In genomic region chr2:27089111-27089954, GRCh38 we compare ENCODE assay signal across 20 cellular contexts. TPM values are rescaled to one million over a fixed set of nuclear protein-coding genes. Genes with fewer than 3 reads are reported as not detected.
DNase-seq lines count a peak whose midpoint lies in the region; ATAC-seq, FAIRE-seq and TF ChIP-seq lines count a peak whose summit lies in the region.
"Had no signal": no experiment of that assay in that cellular context is flagged by ENCODE, and none has a peak within 500 bp of the region (broad histone marks: within the 10 kb centered on the region; RNA-seq: fewer than 3 reads in every experiment).

No MANE protein-coding gene starts in this region.

- H3K27ac ChIP-seq in DND-41 (ENCODE audit: low read length) (no peak overlapping the region), OCI-LY7 (ENCODE audit: low read depth, low read length, poor library complexity, severe bottlenecking) (no peak overlapping the region), kidney (ENCODE audit: low read depth in 2 of 2, low read length in 2 of 2) (peak overlapping the region; percentile 42 to 44)

- no peaks in the 10 kb centered on the region for H3K27me3 ChIP-seq in DND-41 (ENCODE audit: insufficient read depth, low read length, poor library complexity)

- H3K79me2 ChIP-seq in DND-41 (ENCODE audit: insufficient read depth, low read length) (peaks cover 10% of the 10 kb centered on the region), OCI-LY7 (ENCODE audit: insufficient read depth, low read depth, low read length) (no peaks in the 10 kb centered on the region)

- intact Hi-C loops in OCI-LY7 (cut with micrococcal nuclease; ENCODE audit: unreplicated experiment) (no loop called here), kidney (cut with DNase I) (no loop called here), posterior vena cava (cut with DNase I) (loop anchor here (5.0 to 10.0 kb wide), 2 partner anchors 55 to 117 kb away; partner anchors contain the start of genes TMEM214 (in 2 of the 2) and MAPRE3 (in 1 of the 2)), lower leg skin (cut with DNase I; ENCODE audit: low total_unique reads) (no loop called here)

- 88 to 90% methylated on average over 13 to 14 of the region's 14 CpGs for WGBS in lower leg skin, 2 donors

- FAIRE-seq in kidney (lab: Jason Lieb, UNC) (no peak), D721Med (lab: Jason Lieb, UNC) (no peak)
- FAIRE-seq: H1, RCC 7860 had no signal

- no peak overlapping the region for H2AFZ ChIP-seq in DND-41 (ENCODE audit: low read depth, low read length)
- H2AFZ ChIP-seq in OCI-LY7 (ENCODE audit: low read length) = no peak overlapping the region

- no peak for TF ChIP-seq CTCF in DND-41 (IDR thresholded peaks at IDR 0.05; ENCODE audit: borderline replicate concordance, extremely low read depth, low read length, poor library complexity, severe bottlenecking)
- TF ChIP-seq CTCF in OCI-LY7 (conservative IDR thresholded peaks at IDR 0.05; ENCODE audit: low read length) = no peak
- TF ChIP-seq CTCF in kidney (IDR thresholded peaks at IDR 0.05; ENCODE audit: borderline replicate concordance, extremely low read depth, insufficient read depth) = no peak
- no peak for TF ChIP-seq CTCF in D721Med (IDR thresholded peaks at IDR 0.05; ENCODE audit: insufficient read depth, missing control alignments)
- no peak for TF ChIP-seq CTCF in lower leg skin (IDR thresholded peaks at IDR 0.05)

- H3K4me2 ChIP-seq in DND-41 (ENCODE audit: insufficient read depth, low read length) = peak overlapping the region; percentile 33; the same call in 1 of the 2 replicates
- peak overlapping the region; percentile 99 for H3K4me2 ChIP-seq in OCI-LY7 (ENCODE audit: low read length)

- BruUV-seq in OCI-LY7 (replicated peaks; lab: Mats Ljungman, UMichigan) = no TSS peak

- H3K9me3 ChIP-seq in DND-41 (ENCODE audit: insufficient read depth, low read length, severe bottlenecking) (no peaks in the 10 kb centered on the region), OCI-LY7 (ENCODE audit: low read length) (no peaks in the 10 kb centered on the region), kidney (ENCODE audit: control insufficient read depth in 1 of 2, low read length in 2 of 2) (no peaks in the 10 kb centered on the region)

- CTCF ChIA-PET in OCI-LY7 (lab: Charles Lee; ENCODE audit: unreplicated experiment) = interaction anchor here (0.6 to 0.8 kb wide), 2 partner anchors 212 to 214 kb away, joined by 3 read pairs; no protein-coding TSS in a partner anchor

- TF ChIP-seq POLR2A in lower leg skin (IDR thresholded peaks at IDR 0.05) = no peak

- DNase-seq in DND-41 (no peak), OCI-LY7 (ENCODE audit: low spot score) (no peak), kidney (peak; percentile 61), posterior vena cava (ENCODE audit: low spot score) (peak; percentile 71), D721Med (ENCODE audit: insufficient read length, low spot score) (no peak), inferior parietal cortex (ENCODE audit: extremely low spot score) (no peak), lower leg skin (ENCODE audit: low spot score in 2 of 2) (no peak)
- DNase-seq: C1 segment of cervical spinal cord, Karpas-422, NCI-H1694, NCI-H2081, NCI-H2171, NCI-H345, NCI-H524, NCI-H774, Right ventricle myocardium superior had no signal

- H4K20me1 ChIP-seq in DND-41 (ENCODE audit: insufficient read depth, low read length) = no peaks in the 10 kb centered on the region
- H4K20me1 ChIP-seq in OCI-LY7 (ENCODE audit: insufficient read depth, low read length) = no peaks in the 10 kb centered on the region

- H3K4me3 ChIP-seq in DND-41 (ENCODE audit: low read depth in 1 of 2, low read length in 2 of 2) = no peak overlapping the region
- peak overlapping the region; percentile 73 for H3K4me3 ChIP-seq in OCI-LY7 (ENCODE audit: low read depth, low read length, poor library complexity, severe bottlenecking)
- peak overlapping the region; percentile 55 to 92 for H3K4me3 ChIP-seq in kidney (ENCODE audit: low read length in 2 of 2)
- H3K4me3 ChIP-seq in lower leg skin (ENCODE audit: low read depth, poor library complexity, severe bottlenecking) = no peak overlapping the region

- no peak overlapping the region for H3K9ac ChIP-seq in DND-41 (ENCODE audit: low read depth, low read length)
- peak overlapping the region in 1 of 2 donors; percentile 42 for H3K9ac ChIP-seq in kidney (ENCODE audit: low read length in 2 of 2)

- no peaks in the 10 kb centered on the region for H3K9me2 ChIP-seq in OCI-LY7 (ENCODE audit: insufficient read depth, low read length)

- ATAC-seq in DND-41 (ENCODE audit: insufficient read depth, low read depth) = no peak

- POLR2A ChIA-PET in OCI-LY7 (lab: Charles Lee) = no interaction called here

- no peaks in the 10 kb centered on the region for H3K36me3 ChIP-seq in DND-41 (ENCODE audit: insufficient read depth, low read length)
- H3K36me3 ChIP-seq in OCI-LY7 (ENCODE audit: insufficient read depth, low read length) = no peaks in the 10 kb centered on the region
- H3K36me3 ChIP-seq in kidney (ENCODE audit: control insufficient read depth in 1 of 2, insufficient read depth in 2 of 2, low read length in 2 of 2) = no peaks in the 10 kb centered on the region

- H3K4me1 ChIP-seq in DND-41 (ENCODE audit: insufficient read depth, low read length) (peaks cover 47% of the 10 kb centered on the region), OCI-LY7 (ENCODE audit: insufficient read depth, low read length, poor library complexity, severe bottlenecking) (peaks cover 35% of the 10 kb centered on the region), kidney (ENCODE audit: control insufficient read depth in 1 of 2, insufficient read depth in 1 of 2, low read depth in 1 of 2, low read length in 2 of 2) (peaks cover 11 to 18% of the 10 kb centered on the region in 2 donors)

RNA-seq across cellular contexts. Expression of gene KHK, which starts 2.8 kb away (rescaled TPM):
- total RNA-seq in OCI-LY7 (2014; rRNA removed; shearing (Covaris generic)) = 9.7 and 14.0 TPM in 2 replicates
- total RNA-seq in OCI-LY7 (2022) = 17.9 and 19.7 TPM in 2 replicates
- total RNA-seq in kidney = 18.7 TPM
- polyA plus RNA-seq in kidney (ENCODE audit: insufficient read depth, low read depth, low replicate concordance) = 538 TPM
- 1 to 10 TPM; 5.7 to 7.8 TPM for total RNA-seq in posterior vena cava
- total RNA-seq in lower leg skin = 10 to 100 TPM in 1 of 4 donors, 1 to 10 TPM in 3; 2.5 to 10.4 (median 3.3) TPM

RNA-seq across cellular contexts. Expression of gene EMILIN1, which starts 10.9 kb away (rescaled TPM):
- total RNA-seq in OCI-LY7 (2014; rRNA removed; shearing (Covaris generic)) = 2.7 and 3.2 TPM in 2 replicates
- total RNA-seq in OCI-LY7 (2022) = 1.6 and 2.2 TPM in 2 replicates
- 75.2 TPM for total RNA-seq in kidney
- polyA plus RNA-seq in kidney (ENCODE audit: insufficient read depth, low read depth, low replicate concordance) = 32.1 TPM
- 100 to 1,000 TPM; 178 to 323 TPM for total RNA-seq in posterior vena cava
- 10 to 100 TPM in 1 of 4 donors, 1 to 10 TPM in 3; 3.6 to 17.9 (median 7.9) TPM for total RNA-seq in lower leg skin

RNA-seq across cellular contexts. Expression of gene OST4, which starts 17.9 kb away (rescaled TPM):
- 147 and 214 TPM in 2 replicates for total RNA-seq in OCI-LY7 (2014; rRNA removed; shearing (Covaris generic))
- total RNA-seq in OCI-LY7 (2022) (253 and 267 TPM in 2 replicates), kidney (260 TPM), posterior vena cava (100 to 1,000 TPM; 222 to 314 TPM), lower leg skin (100 to 1,000 TPM; 144 to 236 (median 195) TPM)
- 718 TPM for polyA plus RNA-seq in kidney (ENCODE audit: insufficient read depth, low read depth, low replicate concordance)

RNA-seq across cellular contexts. Expression of gene CGREF1, which starts 29.6 kb away (rescaled TPM):
- total RNA-seq in OCI-LY7 (2014; rRNA removed; shearing (Covaris generic)) = not detected in 2 replicates
- not detected in 2 replicates for total RNA-seq in OCI-LY7 (2022)
- total RNA-seq in kidney = 3.7 TPM
- 3.8 TPM for polyA plus RNA-seq in kidney (ENCODE audit: insufficient read depth, low read depth, low replicate concordance)
- total RNA-seq in posterior vena cava = 10 to 100 TPM; 25.8 to 27.8 TPM
- 1 to 10 TPM in 1 of 4 donors, under 1 TPM in 3; 0.34 to 2.1 (median 0.48) TPM for total RNA-seq in lower leg skin
- polyA plus RNA-seq: IgD-negative memory B cell had no signal

RNA-seq across cellular contexts. Expression of gene ABHD1, which starts 34.3 kb away (rescaled TPM):
- total RNA-seq in OCI-LY7 (2014; rRNA removed; shearing (Covaris generic)) = not detected in 2 replicates
- total RNA-seq in OCI-LY7 (2022) (not detected in 2 replicates), kidney (0.69 TPM), posterior vena cava (under 1 TPM; 0.37 to 0.48 TPM), lower leg skin (under 1 TPM in 2 of 4 donors, not detected in 2; 0.57 to 0.94 TPM)
- 2.9 TPM for polyA plus RNA-seq in kidney (ENCODE audit: insufficient read depth, low read depth, low replicate concordance)
- total RNA-seq: MCF 10A had no signal

Comparison
In these comparisons a context has a peak if more than half of its experiments do, and no peak if none do; other contexts are left out.
1. DNase-seq: peak in kidney (single experiment) and posterior vena cava (single experiment); none in DND-41 (single experiment), OCI-LY7 (single experiment), D721Med (single experiment), inferior parietal cortex (single experiment) and lower leg skin (0 of 2).
2. H3K27ac ChIP-seq: peak in kidney (2 of 2); none in DND-41 (single experiment) and OCI-LY7 (single experiment).
3. H3K4me3 ChIP-seq: peak in OCI-LY7 (single experiment) and kidney (2 of 2); none in DND-41 (0 of 2) and lower leg skin (single experiment).
4. intact Hi-C loops: an anchor here in posterior vena cava (5.0 to 10.0 kb wide); none called in OCI-LY7, kidney and lower leg skin.